ENCODE assay signal across 8 cellular contexts in the genomic region with DNA sequence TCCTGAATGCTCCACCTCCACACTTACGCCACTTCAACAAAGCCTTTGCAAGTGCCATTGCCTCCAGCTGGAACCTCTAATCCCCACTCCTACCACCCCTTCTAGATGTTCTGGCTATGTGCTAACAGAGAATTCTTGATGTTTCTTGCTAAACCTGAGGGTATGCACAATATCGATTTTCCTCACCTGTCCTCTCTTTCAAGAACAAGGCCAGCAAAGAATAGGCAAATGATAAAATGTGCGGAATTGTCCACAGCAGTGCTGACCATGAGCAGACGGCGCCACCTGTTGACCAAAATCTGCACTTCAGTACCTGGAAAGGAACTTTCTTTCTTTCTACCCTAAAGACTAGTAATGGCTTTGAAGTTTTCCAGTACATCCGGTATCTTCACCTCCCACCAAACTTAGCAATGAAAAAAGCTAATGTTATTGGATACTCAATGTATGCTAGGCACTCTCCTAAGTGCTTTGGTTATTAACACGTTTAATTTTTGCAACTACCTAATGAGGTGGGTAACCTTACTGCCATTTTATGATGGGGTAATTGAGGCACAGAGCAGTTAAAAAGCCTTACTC. TPM values are rescaled to one million over a fixed set of nuclear protein-coding genes. Genes with fewer than 3 reads are reported as not detected.
DNase-seq lines count a peak whose midpoint lies in the region; ATAC-seq and TF ChIP-seq lines count a peak whose summit lies in the region.

No MANE protein-coding gene starts in this region.

- no peak overlapping the region for H3K4me3 ChIP-seq in HEK293 (ENCODE audit: low read depth, low read length)
- H3K4me3 ChIP-seq in PC-9 = no peak overlapping the region
- no peak overlapping the region for H3K4me3 ChIP-seq in fibroblast of villous mesenchyme (ENCODE audit: low read depth, low read length)
- H3K4me3 ChIP-seq in tibial nerve = no peak overlapping the region

- peaks cover 27% of the 10 kb centered on the region; the same call in 1 of the 2 replicates for H3F3A ChIP-seq in PC-9 (ENCODE audit: insufficient read depth, low read depth)

- no peak for TF ChIP-seq POLR2A in tibial nerve (IDR thresholded peaks at IDR 0.05)

- H3K4me1 ChIP-seq in HEK293 (ENCODE audit: control insufficient read depth, insufficient read depth, low read length) (no peaks in the 10 kb centered on the region), PC-9 (replicated peaks; ENCODE audit: insufficient read depth) (peaks cover 26% of the 10 kb centered on the region), tibial nerve (peaks cover 0 to 24% (median 10%) of the 10 kb centered on the region in 4 donors)

- H4K20me1 ChIP-seq in PC-9 (ENCODE audit: insufficient read depth) = no peaks in the 10 kb centered on the region

- no peak overlapping the region for H3K4me3 Mint-ChIP-seq in activated T-cell treated with anti-CD3 and anti-CD28 coated beads, Interleukin-2, amount 50 U/mL, for 72 hours
- no peak overlapping the region for H3K4me3 Mint-ChIP-seq in osteocyte (ENCODE audit: unreplicated experiment)

- H3K79me2 ChIP-seq in PC-9 (ENCODE audit: low read depth) = peaks cover 20% of the 10 kb centered on the region

- H3K4me1 Mint-ChIP-seq in activated T-cell treated with anti-CD3 and anti-CD28 coated beads, Interleukin-2, amount 50 U/mL, for 72 hours (ENCODE audit: low read depth) = peaks cover 51% of the 10 kb centered on the region
- H3K4me1 Mint-ChIP-seq in osteocyte (ENCODE audit: unreplicated experiment) = peaks cover 15% of the 10 kb centered on the region

- H3K9me2 ChIP-seq in PC-9 (ENCODE audit: insufficient read depth) = no peaks in the 10 kb centered on the region

- peak in 1 of 2 donors; percentile 36 for TF ChIP-seq EP300 in tibial nerve (IDR thresholded peaks at IDR 0.05)

- peaks cover 9 to 21% of the 10 kb centered on the region in 2 donors for H3K36me3 Mint-ChIP-seq in activated T-cell treated with anti-CD3 and anti-CD28 coated beads, Interleukin-2, amount 50 U/mL, for 72 hours (ENCODE audit: insufficient read depth in 2 of 2)
- H3K36me3 Mint-ChIP-seq in osteocyte (ENCODE audit: unreplicated experiment) = peaks cover 3% of the 10 kb centered on the region

- H2AFZ ChIP-seq in PC-9 = no peak overlapping the region

- peaks cover 0 to 2% of the 10 kb centered on the region in 2 donors for H3K9me3 Mint-ChIP-seq in activated T-cell treated with anti-CD3 and anti-CD28 coated beads, Interleukin-2, amount 50 U/mL, for 72 hours
- no peaks in the 10 kb centered on the region for H3K9me3 Mint-ChIP-seq in osteocyte (ENCODE audit: unreplicated experiment)

- intact Hi-C loops in PC-9 (cut with micrococcal nuclease; ENCODE audit: unreplicated experiment) = loop anchor here (1.0 kb wide), 4 partner anchors 34 to 182 kb away; no protein-coding TSS in a partner anchor

- CTCF ChIA-PET in HEK293 (lab: Yijun Ruan, JAX) = interaction anchor here (0.6 to 12.7 kb wide), 42 partner anchors 9 to 1644 kb away, joined by 3 to 218 read pairs (median 4); partner anchors contain the start of genes DTX4, RTN4RL2, SLC43A1 and UBE2L6
- CTCF ChIA-PET in PC-9 (lab: Charles Lee) = interaction anchor here (0.6 to 4.4 kb wide), 9 partner anchors 18 to 1680 kb away, joined by 3 to 48 read pairs (median 4); no protein-coding TSS in a partner anchor

- no peak for ATAC-seq in activated T-cell treated with anti-CD3 and anti-CD28 coated beads, Interleukin-2, amount 50 U/mL, for 72 hours (replicated peaks in 1 of 2)
- no peak for ATAC-seq in HG02973 (IDR thresholded peaks at IDR 0.05; ENCODE audit: unreplicated experiment)

- H3K27me3 ChIP-seq in PC-9 (ENCODE audit: insufficient read depth, low read depth) (no peaks in the 10 kb centered on the region), tibial nerve (no peaks in the 10 kb centered on the region)

- 16 to 18% methylated on average over 7 of the region's 7 CpGs for WGBS in tibial nerve, 2 donors

- TF ChIP-seq CTCF in C4-2B (conservative IDR thresholded peaks at IDR 0.05) (peak; percentile 94), HEK293 (tag by site-specific recombination; IDR thresholded peaks at IDR 0.05) (peak; percentile 66; the same call in 1 of the 2 replicates), PC-9 (conservative IDR thresholded peaks at IDR 0.05) (peak; percentile 98), fibroblast of villous mesenchyme (IDR thresholded peaks at IDR 0.05; ENCODE audit: insufficient read depth, low read depth, low read length) (peak; percentile 93), osteocyte (IDR thresholded peaks at IDR 0.05) (peak; percentile 95), tibial nerve (IDR thresholded peaks at IDR 0.05) (peak; percentile 85 to 91 (median 87))

- DNase-seq in PC-9 (peak; percentile 55 to 75), fibroblast of villous mesenchyme (ENCODE audit: low read depth) (peak; percentile 67), osteocyte (ENCODE audit: extremely low spot score, unreplicated experiment) (no peak), tibial nerve (ENCODE audit: low spot score in 2 of 2) (peak; percentile 72 to 95)
- peak; percentile 74 to 76 for DNase-seq in activated T-cell treated with anti-CD3 and anti-CD28 coated beads, Interleukin-2, amount 50 U/mL, for 72 hours

- POLR2A ChIA-PET in HEK293 (lab: Yijun Ruan, JAX) (interaction anchor here (0.6 to 2.6 kb wide), 3 partner anchors 12 to 177 kb away, joined by 3 to 11 read pairs (median 4); no protein-coding TSS in a partner anchor), PC-9 (lab: Charles Lee; ENCODE audit: unreplicated experiment) (interaction anchor here (0.5 to 0.6 kb wide), 2 partner anchors 181 to 411 kb away, joined by 3 to 5 read pairs; no protein-coding TSS in a partner anchor)

- H3K36me3 ChIP-seq in HEK293 (ENCODE audit: control insufficient read depth in 2 of 2, insufficient read depth in 1 of 2, low read length in 2 of 2) (peaks cover 0 to 30% of the 10 kb centered on the region in 2 experiments; a peak in 1 of 3 replicates), PC-9 (ENCODE audit: low read depth) (peaks cover 4% of the 10 kb centered on the region; the same call in 1 of the 2 replicates), tibial nerve (peaks cover 0 to 24% (median 0%) of the 10 kb centered on the region in 3 donors)

- H3K4me2 ChIP-seq in PC-9 = peak overlapping the region; percentile 23

- H3K27me3 Mint-ChIP-seq in activated T-cell treated with anti-CD3 and anti-CD28 coated beads, Interleukin-2, amount 50 U/mL, for 72 hours (ENCODE audit: low read depth) = no peaks in the 10 kb centered on the region
- no peaks in the 10 kb centered on the region for H3K27me3 Mint-ChIP-seq in osteocyte (ENCODE audit: unreplicated experiment)

- H3K9me3 ChIP-seq in HEK293 (ENCODE audit: control insufficient read depth, insufficient read depth, low read depth, low read length) = no peaks in the 10 kb centered on the region
- H3K9me3 ChIP-seq in PC-9 (ENCODE audit: insufficient read depth, low read depth) = no peaks in the 10 kb centered on the region
- no peaks in the 10 kb centered on the region for H3K9me3 ChIP-seq in tibial nerve

- H3K27ac ChIP-seq in C4-2B (no peak overlapping the region), HEK293 (ENCODE audit: extremely low read depth, low read depth, low read length) (no peak overlapping the region), PC-9 (peak overlapping the region; percentile 20; the same call in 1 of the 2 replicates), tibial nerve (no peak overlapping the region)

- peak overlapping the region; percentile 64 for H3K27ac Mint-ChIP-seq in activated T-cell treated with anti-CD3 and anti-CD28 coated beads, Interleukin-2, amount 50 U/mL, for 72 hours
- H3K27ac Mint-ChIP-seq in osteocyte (ENCODE audit: unreplicated experiment) = no peak overlapping the region

- no TSS peak for BruUV-seq in PC-9 (replicated peaks; lab: Mats Ljungman, UMichigan)

TF ChIP-seq in HEK293, 187 proteins besides CTCF, POLR2A, EP300 and RAD21:
- TF ChIP-seq ZNF341 (tag by site-specific recombination; IDR thresholded peaks at IDR 0.05; ENCODE audit: low read depth) = no peak
- TF ChIP-seq ZIC2 (tag by site-specific recombination; IDR thresholded peaks at IDR 0.05) = no peak
- TF ChIP-seq ZNF701 (tag by site-specific recombination; IDR thresholded peaks at IDR 0.05) = no peak
- peak; percentile 71 for TF ChIP-seq ZNF2 (tag by site-specific recombination; IDR thresholded peaks at IDR 0.05)
- 0 out of 2 replicates have a peak, but pooled peaks have one; percentile 26 for TF ChIP-seq ZNF660 (tag by site-specific recombination; IDR thresholded peaks at IDR 0.05)
- TF ChIP-seq ZNF140 (tag by site-specific recombination; IDR thresholded peaks at IDR 0.05) = peak; percentile 95
- peak; percentile 95 for TF ChIP-seq ZNF654 (tag by site-specific recombination; IDR thresholded peaks at IDR 0.05; ENCODE audit: low read depth)
- TF ChIP-seq ZNF600 (tag by site-specific recombination; IDR thresholded peaks at IDR 0.05) = 0 out of 2 replicates have a peak, but pooled peaks have one; percentile 24
- TF ChIP-seq ZBTB17 (tag by site-specific recombination; IDR thresholded peaks at IDR 0.05) = 0 out of 2 replicates have a peak, but pooled peaks have one; percentile 14
- TF ChIP-seq ZFP69B (tag by site-specific recombination; IDR thresholded peaks at IDR 0.05) = no peak
- no peak for TF ChIP-seq ZNF580 (tag by site-specific recombination; IDR thresholded peaks at IDR 0.05)
- no peak for TF ChIP-seq SETDB1 (IDR thresholded peaks at IDR 0.05; ENCODE audit: insufficient read length, low read length)

RNA-seq across cellular contexts. Expression of gene TIMM10, which starts 3.4 kb away (rescaled TPM):
- total RNA-seq in PC-9 (2021) (90.2 and 94.7 TPM in 2 replicates), fibroblast of villous mesenchyme (27.7 and 39.3 TPM in 2 replicates), osteocyte (47.3 and 54.5 TPM in 2 replicates), tibial nerve (10 to 100 TPM; 20.2 to 51.6 (median 40.1) TPM)
- total RNA-seq in activated T-cell treated with anti-CD3 and anti-CD28 coated beads, Interleukin-2, amount 50 U/mL, for 72 hours = 100 to 1,000 TPM; 106 to 107 TPM

RNA-seq across cellular contexts. Expression of gene SMTNL1, which starts 10.3 kb away (rescaled TPM):
- total RNA-seq in PC-9 (2021) (not detected in 2 replicates), fibroblast of villous mesenchyme (not detected in 2 replicates), osteocyte (not detected in 2 replicates), tibial nerve (not detected)
- total RNA-seq in activated T-cell treated with anti-CD3 and anti-CD28 coated beads, Interleukin-2, amount 50 U/mL, for 72 hours = not detected

RNA-seq across cellular contexts. Expression of gene SLC43A1, which starts 11.6 kb away (rescaled TPM):
- total RNA-seq in PC-9 (2021) (3.2 and 4.0 TPM in 2 replicates), fibroblast of villous mesenchyme (6.0 and 9.3 TPM in 2 replicates), osteocyte (14.3 and 16.2 TPM in 2 replicates), tibial nerve (10 to 100 TPM; 35.8 to 47.3 (median 42.4) TPM)
- 10 to 100 TPM; 43.6 to 53.9 TPM for total RNA-seq in activated T-cell treated with anti-CD3 and anti-CD28 coated beads, Interleukin-2, amount 50 U/mL, for 72 hours

RNA-seq across cellular contexts. Expression of gene UBE2L6, which starts 40.3 kb away (rescaled TPM):
- total RNA-seq in PC-9 (2021) (121 and 122 TPM in 2 replicates), fibroblast of villous mesenchyme (60.9 and 73.0 TPM in 2 replicates), osteocyte (58.9 and 62.5 TPM in 2 replicates), tibial nerve (10 to 100 TPM; 22.4 to 35.7 (median 25.5) TPM)
- 100 to 1,000 TPM; 144 to 180 TPM for total RNA-seq in activated T-cell treated with anti-CD3 and anti-CD28 coated beads, Interleukin-2, amount 50 U/mL, for 72 hours
